1 cellular context compared by ENCODE assay signal in genomic region chr20:43456809-43457639, GRCh38.
A peak's percentile ranks its signal among the peaks of the same experiment; 100 is the strongest.
TF ChIP-seq lines count a peak whose summit lies in the region.

No MANE protein-coding gene starts in this region.

TF ChIP-seq in HepG2, 621 proteins besides CTCF, POLR2A, EP300 and RAD21 (continued from another document and continues in another):
- TF ChIP-seq ZHX1 (CRISPR knock-in tag; IDR thresholded peaks at IDR 0.05; ENCODE audit: low read depth) (no peak), LCORL (IDR thresholded peaks at IDR 0.05) (no peak), LCORL (CRISPR knock-in tag; IDR thresholded peaks at IDR 0.05) (no peak), DMAP1 (CRISPR knock-in tag; IDR thresholded peaks at IDR 0.05) (no peak), MYNN (CRISPR knock-in tag; IDR thresholded peaks at IDR 0.05; ENCODE audit: low read depth) (no peak), MIER2 (CRISPR knock-in tag; IDR thresholded peaks at IDR 0.05) (no peak), CREB3 (CRISPR knock-in tag; IDR thresholded peaks at IDR 0.05) (no peak), ZNF34 (CRISPR knock-in tag; IDR thresholded peaks at IDR 0.05; ENCODE audit: borderline replicate concordance) (no peak), DZIP1 (CRISPR knock-in tag; IDR thresholded peaks at IDR 0.05) (no peak), SETDB1 (CRISPR knock-in tag; IDR thresholded peaks at IDR 0.05; ENCODE audit: borderline replicate concordance) (no peak), NFE2L1 (CRISPR knock-in tag; IDR thresholded peaks at IDR 0.05; ENCODE audit: borderline replicate concordance) (no peak), CC2D1A (CRISPR knock-in tag; IDR thresholded peaks at IDR 0.05) (peak; percentile 23; the same call in 1 of the 2 replicates), JUND (CRISPR knock-in tag; IDR thresholded peaks at IDR 0.05) (no peak), MXD1 (CRISPR knock-in tag; IDR thresholded peaks at IDR 0.05) (no peak), ATF5 (CRISPR knock-in tag; IDR thresholded peaks at IDR 0.05; ENCODE audit: low read depth) (0 out of 2 replicates have a peak, but pooled peaks have one; percentile 3), ZNF598 (CRISPR knock-in tag; IDR thresholded peaks at IDR 0.05; ENCODE audit: borderline replicate concordance) (no peak), U2AF1 (optimal IDR thresholded peaks at IDR 0.05; ENCODE audit: low read depth, low read length) (no peak), RFX3 (CRISPR knock-in tag; IDR thresholded peaks at IDR 0.05) (no peak), ZNF354B (CRISPR knock-in tag; IDR thresholded peaks at IDR 0.05) (0 out of 2 replicates have a peak, but pooled peaks have one; percentile 69), ZNF776 (CRISPR knock-in tag; IDR thresholded peaks at IDR 0.05) (no peak), ZFP36L1 (CRISPR knock-in tag; IDR thresholded peaks at IDR 0.05) (no peak), SOX5 (CRISPR knock-in tag; IDR thresholded peaks at IDR 0.05; ENCODE audit: borderline replicate concordance) (no peak), ZNF331 (CRISPR knock-in tag; IDR thresholded peaks at IDR 0.05) (0 out of 2 replicates have a peak, but pooled peaks have one; percentile 9), MXD3 (CRISPR knock-in tag; IDR thresholded peaks at IDR 0.05) (no peak; the same call in 1 of the 2 replicates), ARID2 (CRISPR knock-in tag; IDR thresholded peaks at IDR 0.05; ENCODE audit: borderline replicate concordance) (no peak), YEATS2 (CRISPR knock-in tag; IDR thresholded peaks at IDR 0.05; ENCODE audit: borderline replicate concordance) (no peak), ZSCAN5A (CRISPR knock-in tag; IDR thresholded peaks at IDR 0.05; ENCODE audit: borderline replicate concordance) (peak; percentile 87; the same call in 1 of the 2 replicates), ZNF263 (CRISPR knock-in tag; IDR thresholded peaks at IDR 0.05) (peak; percentile 64), ZBTB39 (CRISPR knock-in tag; IDR thresholded peaks at IDR 0.05) (no peak), JDP2 (CRISPR knock-in tag; IDR thresholded peaks at IDR 0.05; ENCODE audit: borderline replicate concordance) (no peak), SIN3A (IDR thresholded peaks at IDR 0.05; ENCODE audit: borderline replicate concordance, low read depth, low read length) (peak; percentile 76; the same call in 1 of the 2 replicates), ZNF687 (CRISPR knock-in tag; IDR thresholded peaks at IDR 0.05) (no peak), ZFP82 (CRISPR knock-in tag; IDR thresholded peaks at IDR 0.05; ENCODE audit: borderline replicate concordance) (no peak), ZNF33B (CRISPR knock-in tag; IDR thresholded peaks at IDR 0.05) (no peak), ZNF333 (CRISPR knock-in tag; IDR thresholded peaks at IDR 0.05; ENCODE audit: borderline replicate concordance) (peak; percentile 97), ZNF326 (CRISPR knock-in tag; IDR thresholded peaks at IDR 0.05; ENCODE audit: borderline replicate concordance) (no peak), ZNF205 (CRISPR knock-in tag; IDR thresholded peaks at IDR 0.05) (no peak; the same call in 1 of the 2 replicates), ZNF496 (CRISPR knock-in tag; IDR thresholded peaks at IDR 0.05; ENCODE audit: insufficient replicate concordance) (no peak), ZNF841 (CRISPR knock-in tag; IDR thresholded peaks at IDR 0.05; ENCODE audit: borderline replicate concordance) (no peak), ZNF235 (CRISPR knock-in tag; IDR thresholded peaks at IDR 0.05; ENCODE audit: borderline replicate concordance) (no peak), ZNF44 (CRISPR knock-in tag; IDR thresholded peaks at IDR 0.05) (0 out of 2 replicates have a peak, but pooled peaks have one; percentile 14), ZNF589 (CRISPR knock-in tag; conservative IDR thresholded peaks at IDR 0.05) (no peak), ZNF605 (CRISPR knock-in tag; IDR thresholded peaks at IDR 0.05) (no peak), ARNT2 (CRISPR knock-in tag; IDR thresholded peaks at IDR 0.05; ENCODE audit: low read depth) (peak; percentile 6; the same call in 1 of the 2 replicates), MYC (CRISPR knock-in tag; IDR thresholded peaks at IDR 0.05; ENCODE audit: borderline replicate concordance) (no peak), TFE3 (CRISPR knock-in tag; IDR thresholded peaks at IDR 0.05) (no peak), ELK4 (CRISPR knock-in tag; IDR thresholded peaks at IDR 0.05; ENCODE audit: borderline replicate concordance) (0 out of 2 replicates have a peak, but pooled peaks have one; percentile 45)
